Comparison of ENCODE assay signal across 23 cellular contexts in the genomic region with DNA sequence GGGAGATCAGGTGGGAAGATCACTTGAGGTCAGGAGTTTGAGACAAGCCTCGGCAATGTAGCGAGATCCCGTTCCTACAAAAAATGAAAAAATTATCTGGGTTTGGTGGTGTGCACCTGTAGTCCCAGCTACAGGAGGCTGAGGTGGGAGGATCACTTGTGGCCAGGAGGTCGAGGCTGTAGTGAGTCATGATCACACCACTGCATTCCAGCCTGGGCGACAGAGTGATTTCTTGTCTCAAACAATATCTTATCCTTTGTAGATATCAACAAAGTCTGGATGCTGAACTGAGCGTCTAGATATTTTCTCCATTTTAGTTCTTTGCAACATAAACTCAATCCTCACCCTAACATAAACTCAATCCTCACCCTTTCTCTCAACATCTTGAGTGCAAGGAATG.
"Had no signal": no experiment of that assay in that cellular context is flagged by ENCODE, and none has a peak within 500 bp of the region (broad histone marks: within the 10 kb centered on the region; RNA-seq: fewer than 3 reads in every experiment).

No MANE protein-coding gene starts in this region.

- DNase-seq: cortex of kidney; effector memory CD4-positive, alpha-beta T cell; gastrocnemius medialis; heart right ventricle; hypothalamus; kidney glomerular epithelial cell; mesendoderm; mucosa of descending colon; naive thymus-derived CD8-positive, alpha-beta T cell; psoas muscle; retina; spleen; stimulated activated CD4-positive, alpha-beta T cell treated with anti-CD3 and anti-CD28 coated beads, Interleukin-15, amount 100 ng/mL, for 24 hours; stimulated activated CD4-positive, alpha-beta T cell treated with anti-CD3 and anti-CD28 coated beads, Interleukin-1b, Interleukin-23, amount 100 ng/mL, for 48 hours; stimulated activated CD4-positive, alpha-beta T cell treated with anti-CD3 and anti-CD28 coated beads, Interleukin-4, amount 100 ng/mL, for 24 hours had no signal

- H3K27ac ChIP-seq: epithelial cell of prostate, esophagus muscularis mucosa, gastrocnemius medialis, heart right ventricle, neutrophil, psoas muscle, spleen, tibial nerve had no signal

- FAIRE-seq: islet of Langerhans had no signal

- H3K4me3 ChIP-seq: esophagus muscularis mucosa, gastrocnemius medialis, heart right ventricle, mucosa of descending colon, psoas muscle, spleen, tibial nerve had no signal

- H3K27me3 Mint-ChIP-seq: naive thymus-derived CD8-positive, alpha-beta T cell; stimulated activated memory B cell treated with anti-CD40 and anti-IgM and Interleukin-4, amounts not matched to agents 10 μg/mL and 1 μg/mL and 100 μg/mL, for 72 hours; stimulated activated naive CD8-positive, alpha-beta T cell treated with anti-CD3 and anti-CD28 coated beads, Interleukin-15, Interleukin-2, amounts not matched to agents 100 ng/mL and 50 ng/mL, for 24 hours had no signal

- H3K27ac Mint-ChIP-seq: stimulated activated memory B cell treated with anti-CD40 and anti-IgM and Interleukin-4, amounts not matched to agents 10 μg/mL and 1 μg/mL and 100 μg/mL, for 72 hours; stimulated activated naive CD8-positive, alpha-beta T cell treated with anti-CD3 and anti-CD28 coated beads, Interleukin-15, Interleukin-2, amounts not matched to agents 100 ng/mL and 50 ng/mL, for 24 hours had no signal

- H3K9me3 ChIP-seq: esophagus muscularis mucosa, gastrocnemius medialis, heart right ventricle, mucosa of descending colon, neutrophil, psoas muscle, spleen, tibial nerve had no signal

- H3K4me3 Mint-ChIP-seq: naive thymus-derived CD8-positive, alpha-beta T cell; stimulated activated memory B cell treated with anti-CD40 and anti-IgM and Interleukin-4, amounts not matched to agents 10 μg/mL and 1 μg/mL and 100 μg/mL, for 72 hours; stimulated activated naive CD8-positive, alpha-beta T cell treated with anti-CD3 and anti-CD28 coated beads, Interleukin-15, Interleukin-2, amounts not matched to agents 100 ng/mL and 50 ng/mL, for 24 hours had no signal

- H3K27me3 ChIP-seq: esophagus muscularis mucosa, gastrocnemius medialis, heart right ventricle, neutrophil, spleen, tibial nerve had no signal

- ATAC-seq: gastrocnemius medialis; heart right ventricle; mucosa of descending colon; naive thymus-derived CD8-positive, alpha-beta T cell; psoas muscle; sciatic nerve; stimulated activated memory B cell treated with anti-CD40 and anti-IgM and Interleukin-4, amounts not matched to agents 10 μg/mL and 1 μg/mL and 100 μg/mL, for 72 hours had no signal

- H3K9me3 Mint-ChIP-seq: naive thymus-derived CD8-positive, alpha-beta T cell; stimulated activated memory B cell treated with anti-CD40 and anti-IgM and Interleukin-4, amounts not matched to agents 10 μg/mL and 1 μg/mL and 100 μg/mL, for 72 hours; stimulated activated naive CD8-positive, alpha-beta T cell treated with anti-CD3 and anti-CD28 coated beads, Interleukin-15, Interleukin-2, amounts not matched to agents 100 ng/mL and 50 ng/mL, for 24 hours had no signal
